In the genomic region with DNA sequence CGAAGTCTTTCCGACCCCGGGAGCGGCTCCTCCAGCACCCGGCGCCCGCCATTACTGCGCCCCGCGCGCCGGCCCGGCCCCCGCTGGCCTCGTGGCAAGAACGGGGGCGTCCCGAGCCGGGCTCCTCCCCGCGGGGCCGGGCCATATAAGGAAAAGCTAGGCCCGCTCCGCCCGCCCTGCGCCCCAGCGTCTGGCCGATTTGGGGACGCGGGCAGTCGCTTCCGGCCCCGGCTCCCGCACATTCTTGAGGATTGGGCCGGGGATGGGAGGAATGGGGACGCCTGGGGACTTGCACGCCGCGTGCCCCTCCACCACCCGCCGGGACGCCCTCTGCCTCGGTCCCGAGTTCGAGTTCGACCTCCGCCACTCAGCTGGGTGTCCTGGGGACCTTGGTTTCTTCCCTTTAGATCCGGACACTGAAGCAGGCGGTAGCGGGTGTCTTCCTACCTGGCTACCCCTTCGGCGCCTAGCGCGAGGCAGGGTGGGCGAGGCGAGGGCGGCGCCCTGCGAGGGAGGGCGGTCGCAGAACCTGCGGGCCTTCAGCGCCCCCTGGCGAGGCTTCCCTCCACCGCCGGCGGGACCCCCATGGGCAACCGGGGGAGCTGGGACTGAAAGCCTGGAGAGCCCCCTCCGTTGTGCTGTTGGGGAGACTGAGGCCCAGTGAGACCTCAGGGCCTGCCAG, we compare ENCODE assay signal across 9 cellular contexts. TPM values are rescaled to one million over a fixed set of nuclear protein-coding genes. Genes with fewer than 3 reads are reported as not detected.
A peak's percentile ranks its signal among the peaks of the same experiment; 100 is the strongest.
DNase-seq lines count a peak whose midpoint lies in the region; ATAC-seq and TF ChIP-seq lines count a peak whose summit lies in the region.
"Had no signal": no experiment of that assay in that cellular context is flagged by ENCODE, and none has a peak within 500 bp of the region (broad histone marks: within the 10 kb centered on the region; RNA-seq: fewer than 3 reads in every experiment).

No MANE protein-coding gene starts in this region.

- H3K4me1 ChIP-seq in heart left ventricle (peaks cover 4 to 81% (median 45%) of the 10 kb centered on the region in 12 donors), upper lobe of right lung (peaks cover 44% of the 10 kb centered on the region)

- DNase-seq in NCI-H82 (lab: John Stamatoyannopoulos, UW) (peak; percentile 75), NCI-H82 treated with DMSO at 0.1 percent for 48 hours (lab: John Stamatoyannopoulos, UW; ENCODE audit: unreplicated experiment) (no peak), SKM-1 treated with dmso at 0.1 percent for 144 hours (lab: John Stamatoyannopoulos, UW; ENCODE audit: unreplicated experiment) (peak; percentile 61), heart left ventricle (peak; percentile 91 to 95 (median 92)), posterior cingulate gyrus (peak; percentile 71 to 98 (median 84)), upper lobe of right lung (peak; percentile 95)
- peak; percentile 73 for DNase-seq in activated naive CD8-positive, alpha-beta T cell treated with anti-CD3 and anti-CD28 coated beads, Interleukin-2, amount 50 U/mL, for 16 hours (ENCODE audit: low read depth, low spot score)

- H3K27me3 ChIP-seq in heart left ventricle (no peaks in the 10 kb centered on the region), upper lobe of right lung (no peaks in the 10 kb centered on the region)

- intact Hi-C loops in heart left ventricle (cut with DNase I) (loop anchor here (1.0 to 5.0 kb wide), 9 partner anchors 38 to 147 kb away; a partner anchor contains a TSS), posterior cingulate gyrus (cut with DNase I) (loop anchor here (2.0 to 10.0 kb wide), 3 partner anchors 116 to 150 kb away; a partner anchor contains a TSS), upper lobe of right lung (cut with DNase I) (loop anchor here (5.0 kb wide), 2 partner anchors 118 to 138 kb away; a partner anchor contains a TSS)

- TF ChIP-seq CTCF in heart left ventricle (IDR thresholded peaks at IDR 0.05) (peak; percentile 71 to 97 (median 92)), upper lobe of right lung (IDR thresholded peaks at IDR 0.05) (peak; percentile 92)

- H3K4me3 ChIP-seq in heart left ventricle (peak overlapping the region; percentile 51 to 100 (median 76)), upper lobe of right lung (peak overlapping the region; percentile 91)

- TF ChIP-seq POLR2A in heart left ventricle (IDR thresholded peaks at IDR 0.05), result peak in 1 of 2 donors; percentile 81

- H3K27ac ChIP-seq in heart left ventricle (peak overlapping the region; percentile 89 to 99 (median 96)), upper lobe of right lung (peak overlapping the region; percentile 94)
- H3K27ac ChIP-seq: C4-2B had no signal

- H3K9me3 ChIP-seq in heart left ventricle (no peaks in the 10 kb centered on the region), upper lobe of right lung (no peaks in the 10 kb centered on the region)

- 0 to 1% (median 0%) methylated on average over 9 to 69 of the region's 69 CpGs for WGBS in heart left ventricle, 4 donors

- H3K36me3 ChIP-seq in heart left ventricle (peaks cover 0 to 44% (median 26%) of the 10 kb centered on the region in 9 donors), upper lobe of right lung (peaks cover 21% of the 10 kb centered on the region)

- ATAC-seq in HG03280 (IDR thresholded peaks at IDR 0.05; ENCODE audit: unreplicated experiment) (peak; percentile 68), heart left ventricle (peak; percentile 59 to 83 (median 76)), upper lobe of right lung (peak; percentile 84)

RNA-seq across cellular contexts. Expression of a gene that starts 3.8 kb away (rescaled TPM):
- 100 to 1,000 TPM; 114 to 270 (median 167) TPM for total RNA-seq in heart left ventricle
- polyA plus RNA-seq in heart left ventricle, result 100 to 1,000 TPM in 1 of 2 donors, 10 to 100 TPM in 1; 55.5 to 257 TPM
- total RNA-seq in upper lobe of right lung, result 71.6 TPM

RNA-seq across cellular contexts. Expression of a gene that starts 22.4 kb away (rescaled TPM):
- 100 to 1,000 TPM in 1 of 9 donors, 10 to 100 TPM in 8; 35.0 to 183 (median 52.9) TPM for total RNA-seq in heart left ventricle
- polyA plus RNA-seq in heart left ventricle, result 10 to 100 TPM; 72.3 to 76.6 TPM
- total RNA-seq in upper lobe of right lung, result 89.0 TPM

RNA-seq across cellular contexts. Expression of a gene that starts 37.8 kb away (rescaled TPM):
- 10 to 100 TPM in 8 of 9 donors, 1 to 10 TPM in 1; 8.4 to 23.1 (median 21.6) TPM for total RNA-seq in heart left ventricle
- polyA plus RNA-seq in heart left ventricle, result 10 to 100 TPM in 1 of 2 donors, 1 to 10 TPM in 1; 9.7 to 12.9 TPM
- 4.5 TPM for total RNA-seq in upper lobe of right lung

RNA-seq across cellular contexts. Expression of a gene that starts 55.4 kb away (rescaled TPM):
- total RNA-seq in heart left ventricle, result not detected
- polyA plus RNA-seq in heart left ventricle, result not detected
- 6.9 TPM for total RNA-seq in upper lobe of right lung
